Comparison of ENCODE assay signal across 13 cellular contexts in genomic region chr9:94772654-94773303, GRCh38.
DNase-seq lines count a peak whose midpoint lies in the region; ATAC-seq and TF ChIP-seq lines count a peak whose summit lies in the region.
"Had no signal": no experiment of that assay in that cellular context is flagged by ENCODE, and none has a peak within 500 bp of the region (broad histone marks: within the 10 kb centered on the region; RNA-seq: fewer than 3 reads in every experiment).

No MANE protein-coding gene starts in this region.

- H3K4me3 Mint-ChIP-seq in stimulated activated memory B cell treated with anti-CD40 and anti-IgM and Interleukin-4, amounts not matched to agents 10 μg/mL and 1 μg/mL and 100 μg/mL, for 72 hours: no peak overlapping the region
- H3K4me3 Mint-ChIP-seq: activated CD8-positive, alpha-beta T cell treated with anti-CD3 and anti-CD28 coated beads, Interleukin-2, amount 10 ng/mL, durations not matched to agents 7 days and 5 days; dendritic cell treated with granulocyte-macrophage colony-stimulating factor and Interleukin-4, amounts not matched to agents 40 ng/mL and 50 ng/mL, for 4 days; immature natural killer cell had no signal

- no peak overlapping the region for H3K4me3 ChIP-seq in HFF-Myc (replicated peaks; ENCODE audit: low read depth, low read length)
- H3K4me3 ChIP-seq in coronary artery: no peak overlapping the region

- H3K27me3 Mint-ChIP-seq in stimulated activated memory B cell treated with anti-CD40 and anti-IgM and Interleukin-4, amounts not matched to agents 10 μg/mL and 1 μg/mL and 100 μg/mL, for 72 hours: no peaks in the 10 kb centered on the region
- H3K27me3 Mint-ChIP-seq: dendritic cell treated with granulocyte-macrophage colony-stimulating factor and Interleukin-4, amounts not matched to agents 40 ng/mL and 50 ng/mL, for 4 days had no signal

- DNase-seq in HFF-Myc (ENCODE audit: extremely low read depth, low read depth) (peak; percentile 76), NCI-H2196 treated with DMSO at 0.1 percent for 48 hours (lab: John Stamatoyannopoulos, UW; ENCODE audit: unreplicated experiment) (peak; percentile 76), coronary artery (ENCODE audit: low spot score) (no peak), pons (ENCODE audit: low spot score) (peak; percentile 94), NAMALWA (ENCODE audit: low spot score) (no peak)
- DNase-seq: activated CD8-positive, alpha-beta T cell treated with anti-CD3 and anti-CD28 coated beads, Interleukin-2, amount 10 ng/mL, durations not matched to agents 7 days and 5 days; EL; immature natural killer cell; SIG-M5 had no signal

- peaks cover 24% of the 10 kb centered on the region for H3K36me3 Mint-ChIP-seq in stimulated activated memory B cell treated with anti-CD40 and anti-IgM and Interleukin-4, amounts not matched to agents 10 μg/mL and 1 μg/mL and 100 μg/mL, for 72 hours

- peak overlapping the region; percentile 50 to 66 for H3K27ac ChIP-seq in coronary artery

- ATAC-seq in HG03342 (IDR thresholded peaks at IDR 0.05; ENCODE audit: unreplicated experiment) (no peak), GM21825 (IDR thresholded peaks at IDR 0.05; ENCODE audit: unreplicated experiment) (no peak)
- ATAC-seq in stimulated activated memory B cell treated with anti-CD40 and anti-IgM and Interleukin-4, amounts not matched to agents 10 μg/mL and 1 μg/mL and 100 μg/mL, for 72 hours: no peak
- ATAC-seq: activated CD8-positive, alpha-beta T cell treated with anti-CD3 and anti-CD28 coated beads, Interleukin-2, amount 10 ng/mL, durations not matched to agents 7 days and 5 days had no signal

- H3K4me1 Mint-ChIP-seq in stimulated activated memory B cell treated with anti-CD40 and anti-IgM and Interleukin-4, amounts not matched to agents 10 μg/mL and 1 μg/mL and 100 μg/mL, for 72 hours: peaks cover 10% of the 10 kb centered on the region

- H3K9me3 Mint-ChIP-seq in stimulated activated memory B cell treated with anti-CD40 and anti-IgM and Interleukin-4, amounts not matched to agents 10 μg/mL and 1 μg/mL and 100 μg/mL, for 72 hours: no peaks in the 10 kb centered on the region
- H3K9me3 Mint-ChIP-seq: dendritic cell treated with granulocyte-macrophage colony-stimulating factor and Interleukin-4, amounts not matched to agents 40 ng/mL and 50 ng/mL, for 4 days; immature natural killer cell had no signal

- no peak for TF ChIP-seq CTCF in HFF-Myc (IDR thresholded peaks at IDR 0.05; ENCODE audit: low read depth, low read length, missing control alignments)
- no peak for TF ChIP-seq CTCF in coronary artery (IDR thresholded peaks at IDR 0.05)

- H3K27ac Mint-ChIP-seq in stimulated activated memory B cell treated with anti-CD40 and anti-IgM and Interleukin-4, amounts not matched to agents 10 μg/mL and 1 μg/mL and 100 μg/mL, for 72 hours: no peak overlapping the region
- H3K27ac Mint-ChIP-seq: activated CD8-positive, alpha-beta T cell treated with anti-CD3 and anti-CD28 coated beads, Interleukin-2, amount 10 ng/mL, durations not matched to agents 7 days and 5 days; dendritic cell treated with granulocyte-macrophage colony-stimulating factor and Interleukin-4, amounts not matched to agents 40 ng/mL and 50 ng/mL, for 4 days; immature natural killer cell had no signal

Comparison
In these comparisons a context has a peak if more than half of its experiments do, and no peak if none do; other contexts are left out.
1. DNase-seq: peak in HFF-Myc (single experiment), NCI-H2196 treated with DMSO at 0.1 percent for 48 hours (single experiment) and pons (single experiment); none in coronary artery (single experiment) and NAMALWA (single experiment).